14 cellular contexts compared by ENCODE assay signal in genomic region chr1:179984942-179985341, GRCh38.
"Had no signal": no experiment of that assay in that cellular context is flagged by ENCODE, and none has a peak within 500 bp of the region (broad histone marks: within the 10 kb centered on the region; RNA-seq: fewer than 3 reads in every experiment).

No MANE protein-coding gene starts in this region.

- H3K4me3 ChIP-seq: dorsolateral prefrontal cortex, hepatocyte, lung, tibial nerve, uterus had no signal

- H2AFZ ChIP-seq: hepatocyte had no signal

- DNase-seq: activated effector memory CD4-positive, alpha-beta T cell treated with anti-CD3 and anti-CD28 coated beads, Interleukin-2, amount 50 U/mL, for 16 hours; aorta; brain microvascular endothelial cell; central memory CD4-positive, alpha-beta T cell; dorsolateral prefrontal cortex; midbrain; stimulated activated CD8-positive, alpha-beta memory T cell treated with anti-CD3 and anti-CD28 coated beads, Interleukin-4, amount 100 ng/mL, for 48 hours; stimulated activated naive CD4-positive, alpha-beta T cell treated with Interleukin-2 at 50 U/mL for 16 hours; uterus had no signal

- H3K36me3 ChIP-seq: brain microvascular endothelial cell, uterus had no signal

- H3K4me3 Mint-ChIP-seq: neural crest cell; T-helper 1 cell treated with Interleukin-12 subunit alpha and Interleukin-12 subunit beta and Interleukin-4 antibody, amounts not matched to agents 30 μg/mL and 1 μg/mL, for 36 hours had no signal

- H3K4me1 ChIP-seq: uterus had no signal

- H3K9me3 ChIP-seq: tibial nerve, uterus had no signal

- H3K27ac ChIP-seq: brain microvascular endothelial cell, dorsolateral prefrontal cortex, hepatocyte, tibial nerve, uterus had no signal

- H3K27ac Mint-ChIP-seq: T-helper 1 cell treated with Interleukin-12 subunit alpha and Interleukin-12 subunit beta and Interleukin-4 antibody, amounts not matched to agents 30 μg/mL and 1 μg/mL, for 36 hours had no signal

- H3K4me1 Mint-ChIP-seq: neural crest cell had no signal

- H3K4me2 ChIP-seq: hepatocyte had no signal

- H3K27me3 ChIP-seq: brain microvascular endothelial cell, dorsolateral prefrontal cortex, hepatocyte, tibial nerve, uterus had no signal
